Comparison of ENCODE assay signal across 24 cellular contexts in genomic region chr10:44262551-44263251, GRCh38.
A peak's percentile ranks its signal among the peaks of the same experiment; 100 is the strongest.
DNase-seq lines count a peak whose midpoint lies in the region; ATAC-seq and TF ChIP-seq lines count a peak whose summit lies in the region.
"Had no signal": no experiment of that assay in that cellular context is flagged by ENCODE, and none has a peak within 500 bp of the region (broad histone marks: within the 10 kb centered on the region; RNA-seq: fewer than 3 reads in every experiment).

No MANE protein-coding gene starts in this region.

- TF ChIP-seq CTCF in nephron progenitor cell (IDR thresholded peaks at IDR 0.05) (no peak), tibial artery (IDR thresholded peaks at IDR 0.05) (no peak)

- no peak for ATAC-seq in activated T-cell treated with anti-CD3 and anti-CD28 coated beads, Interleukin-2, amount 50 U/mL, for 72 hours (replicated peaks in 1 of 2)
- ATAC-seq: CD8-positive, alpha-beta T cell; HCT116; HepG2 had no signal

- DNase-seq in activated T-cell treated with anti-CD3 and anti-CD28 coated beads, Interleukin-2, amount 50 U/mL, for 24 hours: no peak
- DNase-seq in activated T-cell treated with anti-CD3 and anti-CD28 coated beads, Interleukin-2, amount 50 U/mL, for 72 hours: no peak
- DNase-seq in nephron progenitor cell: no peak
- DNase-seq in tibial artery: no peak
- no peak for DNase-seq in activated gamma-delta T cell (lab: John Stamatoyannopoulos, UW)
- DNase-seq in islet precursor cell: no peak
- no peak for DNase-seq in activated CD4-positive, alpha-beta T cell treated with anti-CD3 and anti-CD28 coated beads for 1 hour
- DNase-seq: Caco-2; CD8-positive, alpha-beta T cell; DMS79; GF-D8; MV-4-11; NCI-H1105; NCI-H1436 treated with DMSO at 0.1 percent for 48 hours; NCI-H1930; NCI-H446 treated with DMSO at 0.1 percent for 48 hours; NCI-H526 treated with DMSO at 0.1 percent for 48 hours; PC-9; SJCRH30 had no signal

- H3K4me1 Mint-ChIP-seq in activated T-cell treated with anti-CD3 and anti-CD28 coated beads, Interleukin-2, amount 50 U/mL, for 24 hours (ENCODE audit: low read depth): no peaks in the 10 kb centered on the region
- H3K4me1 Mint-ChIP-seq in activated T-cell treated with anti-CD3 and anti-CD28 coated beads, Interleukin-2, amount 50 U/mL, for 72 hours (ENCODE audit: low read depth): no peaks in the 10 kb centered on the region
- H3K4me1 Mint-ChIP-seq in nephron progenitor cell: peaks cover 44% of the 10 kb centered on the region
- H3K4me1 Mint-ChIP-seq: B cell had no signal

- H3K4me3 Mint-ChIP-seq in activated T-cell treated with anti-CD3 and anti-CD28 coated beads, Interleukin-2, amount 50 U/mL, for 24 hours: no peak overlapping the region
- H3K4me3 Mint-ChIP-seq in activated T-cell treated with anti-CD3 and anti-CD28 coated beads, Interleukin-2, amount 50 U/mL, for 72 hours: no peak overlapping the region
- H3K4me3 Mint-ChIP-seq in nephron progenitor cell: no peak overlapping the region
- H3K4me3 Mint-ChIP-seq: B cell; CD8-positive, alpha-beta T cell had no signal

- peaks cover 13% of the 10 kb centered on the region for H3K27me3 Mint-ChIP-seq in activated T-cell treated with anti-CD3 and anti-CD28 coated beads, Interleukin-2, amount 50 U/mL, for 24 hours
- peaks cover 6% of the 10 kb centered on the region for H3K27me3 Mint-ChIP-seq in activated T-cell treated with anti-CD3 and anti-CD28 coated beads, Interleukin-2, amount 50 U/mL, for 72 hours (ENCODE audit: low read depth)
- H3K27me3 Mint-ChIP-seq in nephron progenitor cell (ENCODE audit: low read depth, poor library complexity): peaks cover 5% of the 10 kb centered on the region
- H3K27me3 Mint-ChIP-seq: B cell had no signal

- no peaks in the 10 kb centered on the region for H3K36me3 Mint-ChIP-seq in activated T-cell treated with anti-CD3 and anti-CD28 coated beads, Interleukin-2, amount 50 U/mL, for 24 hours (ENCODE audit: low read depth)
- peaks cover under 1 to 2% of the 10 kb centered on the region in 2 donors for H3K36me3 Mint-ChIP-seq in activated T-cell treated with anti-CD3 and anti-CD28 coated beads, Interleukin-2, amount 50 U/mL, for 72 hours (ENCODE audit: insufficient read depth in 2 of 2)
- peaks cover 5% of the 10 kb centered on the region for H3K36me3 Mint-ChIP-seq in nephron progenitor cell (ENCODE audit: low read depth)
- H3K36me3 Mint-ChIP-seq: CD8-positive, alpha-beta T cell had no signal

- intact Hi-C loops in tibial artery (cut with DNase I; ENCODE audit: low total_unique reads): no loop called here

- no peaks in the 10 kb centered on the region for H3K9me3 ChIP-seq in tibial artery
- H3K9me3 ChIP-seq: SJCRH30 had no signal

- peak overlapping the region; percentile 37 for H3K27ac Mint-ChIP-seq in activated T-cell treated with anti-CD3 and anti-CD28 coated beads, Interleukin-2, amount 50 U/mL, for 24 hours
- H3K27ac Mint-ChIP-seq in activated T-cell treated with anti-CD3 and anti-CD28 coated beads, Interleukin-2, amount 50 U/mL, for 72 hours: no peak overlapping the region
- peak overlapping the region; percentile 39 for H3K27ac Mint-ChIP-seq in nephron progenitor cell
- H3K27ac Mint-ChIP-seq: B cell; CD8-positive, alpha-beta T cell had no signal

- no peak overlapping the region for H3K4me3 ChIP-seq in tibial artery
- H3K4me3 ChIP-seq: PC-9, SJCRH30 had no signal

- H3K4me1 ChIP-seq in tibial artery: peaks cover 0 to 32% (median 16%) of the 10 kb centered on the region in 4 donors
- H3K4me1 ChIP-seq: SJCRH30 had no signal

- H3K36me3 ChIP-seq in tibial artery: no peaks in the 10 kb centered on the region
- H3K36me3 ChIP-seq: SJCRH30 had no signal

- H3K27me3 ChIP-seq in tibial artery: no peaks in the 10 kb centered on the region
- H3K27me3 ChIP-seq: SJCRH30 had no signal

- peak overlapping the region; percentile 55 to 59 for H3K27ac ChIP-seq in tibial artery
- H3K27ac ChIP-seq: 22Rv1, C4-2B, PC-9, SJCRH30 had no signal

- H3K9me3 Mint-ChIP-seq in activated T-cell treated with anti-CD3 and anti-CD28 coated beads, Interleukin-2, amount 50 U/mL, for 24 hours: peaks cover 6% of the 10 kb centered on the region
- H3K9me3 Mint-ChIP-seq in activated T-cell treated with anti-CD3 and anti-CD28 coated beads, Interleukin-2, amount 50 U/mL, for 72 hours: peaks cover 4 to 6% of the 10 kb centered on the region in 2 donors
- H3K9me3 Mint-ChIP-seq in nephron progenitor cell: peaks cover 20% of the 10 kb centered on the region
